8 cellular contexts compared by ENCODE assay signal in the genomic region with DNA sequence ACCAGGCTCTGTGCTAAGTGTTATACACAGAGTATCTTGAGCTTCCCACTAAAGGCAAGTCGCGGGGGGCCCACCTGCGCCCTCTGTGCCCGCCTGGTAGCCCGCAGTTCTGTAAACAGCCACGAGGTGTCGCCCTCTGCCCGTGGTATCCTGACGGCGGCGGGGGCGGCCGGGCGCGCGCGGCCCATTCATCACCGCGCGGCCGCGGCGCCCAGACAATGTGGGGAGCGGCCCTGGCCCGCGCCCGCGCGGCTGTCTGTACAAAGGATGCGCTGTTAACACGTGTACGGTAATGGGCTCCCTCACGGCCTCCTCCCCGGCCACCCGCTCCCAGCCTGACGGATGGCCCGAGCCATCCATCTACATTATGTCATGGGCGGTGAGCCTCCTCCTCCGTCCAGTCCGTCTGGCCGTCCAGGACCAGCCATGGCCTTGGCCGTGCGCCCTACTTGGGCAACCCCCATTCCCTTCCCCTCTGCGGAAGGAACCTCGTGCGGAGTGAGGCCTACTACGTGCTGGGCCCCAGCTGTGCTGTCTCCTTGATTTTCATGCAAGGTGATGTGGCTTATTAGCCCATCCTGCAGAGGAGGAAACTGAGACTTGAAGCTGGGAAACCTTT.
DNase-seq lines count a peak whose midpoint lies in the region; ATAC-seq and TF ChIP-seq lines count a peak whose summit lies in the region.

No MANE protein-coding gene starts in this region.

- peak; percentile 56 to 83 (median 65) for TF ChIP-seq CTCF in body of pancreas (IDR thresholded peaks at IDR 0.05)

- TF ChIP-seq POLR2A in body of pancreas (IDR thresholded peaks at IDR 0.05) = no peak

- intact Hi-C loops in body of pancreas (cut with DNase I) = loop anchor here (10.0 kb wide), 2 partner anchors 1048 to 1248 kb away; partner anchors contain the start of gene MN1

- H3K27me3 Mint-ChIP-seq in immature natural killer cell (ENCODE audit: low read depth in 3 of 3) = peaks cover 0 to 4% (median 1%) of the 10 kb centered on the region in 3 donors

- peaks cover 0 to 10% (median 8%) of the 10 kb centered on the region in 3 donors for H3K36me3 Mint-ChIP-seq in immature natural killer cell

- in situ Hi-C loops in HAP-1 (cut with MboI; ENCODE audit: low sequenced_read_pairs) = loop anchor here (10.0 kb wide), 2 partner anchors 1048 to 1248 kb away; partner anchors contain the start of gene MN1

- DNase-seq in AG08396 (ENCODE audit: low spot score) (peak; percentile 88), HAP-1 (ENCODE audit: low spot score in 2 of 2) (peak; percentile 51 to 88), body of pancreas (peak; percentile 9 to 54 (median 50)), immature natural killer cell (peak; percentile 19 to 58 (median 55))
- peak; percentile 11 to 17 for DNase-seq in stimulated activated CD4-positive, alpha-beta T cell treated with anti-CD3 and anti-CD28 coated beads, Interleukin-15, amount 100 ng/mL, for 1 hour (ENCODE audit: low read depth in 1 of 2, low spot score in 1 of 2)

- 13 to 32% methylated on average over 14 to 46 of the region's 47 CpGs for WGBS in body of pancreas, 2 donors

- H3K27ac ChIP-seq in body of pancreas = no peak overlapping the region

- ATAC-seq in SK-N-SH treated with all-trans-retinoic acid at 6 μM for 48 hours (peak; percentile 91), body of pancreas (peak; percentile 61), HG03439 (IDR thresholded peaks at IDR 0.05; ENCODE audit: unreplicated experiment) (no peak), HG03139 (IDR thresholded peaks at IDR 0.05; ENCODE audit: unreplicated experiment) (no peak)

- H3K9me3 Mint-ChIP-seq in immature natural killer cell = no peaks in the 10 kb centered on the region

- H3K27me3 ChIP-seq in HAP-1 (ENCODE audit: low read depth) (no peaks in the 10 kb centered on the region), body of pancreas (no peaks in the 10 kb centered on the region)

- H3K9me3 ChIP-seq in HAP-1 (no peaks in the 10 kb centered on the region), body of pancreas (no peaks in the 10 kb centered on the region)

- H3K4me3 ChIP-seq in HAP-1 = peak overlapping the region; percentile 11
- no peak overlapping the region for H3K4me3 ChIP-seq in body of pancreas

- peaks cover 19 to 21% of the 10 kb centered on the region in 2 donors for H3K4me1 Mint-ChIP-seq in immature natural killer cell

- peak overlapping the region in 2 of 5 donors; percentile 13 to 30 for H3K4me3 Mint-ChIP-seq in immature natural killer cell

- H3K4me1 ChIP-seq in HAP-1 (peaks cover 4% of the 10 kb centered on the region), body of pancreas (no peaks in the 10 kb centered on the region)

- no peak overlapping the region for H3K27ac Mint-ChIP-seq in immature natural killer cell

- H3K36me3 ChIP-seq in HAP-1 (replicated peaks) = no peaks in the 10 kb centered on the region
- H3K36me3 ChIP-seq in body of pancreas (replicated peaks in 1 of 2; ENCODE audit: insufficient read depth in 1 of 2, low read depth in 2 of 2) = no peaks in the 10 kb centered on the region

TF ChIP-seq in SK-N-SH treated with all-trans-retinoic acid at 6 μM for 48 hours, 23 proteins besides CTCF, POLR2A, EP300 and RAD21:
- no peak for TF ChIP-seq ZNF70 (CRISPR knock-in tag; IDR thresholded peaks at IDR 0.05)
- no peak for TF ChIP-seq BACH2 (CRISPR knock-in tag; IDR thresholded peaks at IDR 0.05; ENCODE audit: borderline replicate concordance)
- TF ChIP-seq RARB (CRISPR knock-in tag; IDR thresholded peaks at IDR 0.05) = no peak
- TF ChIP-seq TOX (CRISPR knock-in tag; IDR thresholded peaks at IDR 0.05; ENCODE audit: borderline replicate concordance) = no peak
- TF ChIP-seq ARNTL (CRISPR knock-in tag; IDR thresholded peaks at IDR 0.05; ENCODE audit: borderline replicate concordance, low read depth) = no peak
- no peak for TF ChIP-seq PPARA (CRISPR knock-in tag; IDR thresholded peaks at IDR 0.05; ENCODE audit: borderline replicate concordance)
- no peak for TF ChIP-seq ZC3H10 (CRISPR knock-in tag; IDR thresholded peaks at IDR 0.05)
- no peak for TF ChIP-seq ZNF8 (CRISPR knock-in tag; IDR thresholded peaks at IDR 0.05)
- TF ChIP-seq TSHZ2 (CRISPR knock-in tag; IDR thresholded peaks at IDR 0.05) = peak; percentile 57; the same call in 1 of the 2 replicates
- TF ChIP-seq CSDC2 (CRISPR knock-in tag; IDR thresholded peaks at IDR 0.05) = no peak
- TF ChIP-seq, protein P1, sequence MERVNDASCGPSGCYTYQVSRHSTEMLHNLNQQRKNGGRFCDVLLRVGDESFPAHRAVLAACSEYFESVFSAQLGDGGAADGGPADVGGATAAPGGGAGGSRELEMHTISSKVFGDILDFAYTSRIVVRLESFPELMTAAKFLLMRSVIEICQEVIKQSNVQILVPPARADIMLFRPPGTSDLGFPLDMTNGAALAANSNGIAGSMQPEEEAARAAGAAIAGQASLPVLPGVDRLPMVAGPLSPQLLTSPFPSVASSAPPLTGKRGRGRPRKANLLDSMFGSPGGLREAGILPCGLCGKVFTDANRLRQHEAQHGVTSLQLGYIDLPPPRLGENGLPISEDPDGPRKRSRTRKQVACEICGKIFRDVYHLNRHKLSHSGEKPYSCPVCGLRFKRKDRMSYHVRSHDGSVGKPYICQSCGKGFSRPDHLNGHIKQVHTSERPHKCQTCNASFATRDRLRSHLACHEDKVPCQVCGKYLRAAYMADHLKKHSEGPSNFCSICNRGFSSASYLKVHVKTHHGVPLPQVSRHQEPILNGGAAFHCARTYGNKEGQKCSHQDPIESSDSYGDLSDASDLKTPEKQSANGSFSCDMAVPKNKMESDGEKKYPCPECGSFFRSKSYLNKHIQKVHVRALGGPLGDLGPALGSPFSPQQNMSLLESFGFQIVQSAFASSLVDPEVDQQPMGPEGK (CRISPR knock-in tag; IDR thresholded peaks at IDR 0.05; ENCODE audit: borderline replicate concordance) = no peak
- no peak for TF ChIP-seq ESRRG (CRISPR knock-in tag; IDR thresholded peaks at IDR 0.05)
- TF ChIP-seq TCF4 (CRISPR knock-in tag; IDR thresholded peaks at IDR 0.05; ENCODE audit: borderline replicate concordance) = no peak
- peak; percentile 68 for TF ChIP-seq ZFP3 (CRISPR knock-in tag; IDR thresholded peaks at IDR 0.05)
- TF ChIP-seq SNAI2 (CRISPR knock-in tag; IDR thresholded peaks at IDR 0.05) = no peak
- TF ChIP-seq, protein P2, sequence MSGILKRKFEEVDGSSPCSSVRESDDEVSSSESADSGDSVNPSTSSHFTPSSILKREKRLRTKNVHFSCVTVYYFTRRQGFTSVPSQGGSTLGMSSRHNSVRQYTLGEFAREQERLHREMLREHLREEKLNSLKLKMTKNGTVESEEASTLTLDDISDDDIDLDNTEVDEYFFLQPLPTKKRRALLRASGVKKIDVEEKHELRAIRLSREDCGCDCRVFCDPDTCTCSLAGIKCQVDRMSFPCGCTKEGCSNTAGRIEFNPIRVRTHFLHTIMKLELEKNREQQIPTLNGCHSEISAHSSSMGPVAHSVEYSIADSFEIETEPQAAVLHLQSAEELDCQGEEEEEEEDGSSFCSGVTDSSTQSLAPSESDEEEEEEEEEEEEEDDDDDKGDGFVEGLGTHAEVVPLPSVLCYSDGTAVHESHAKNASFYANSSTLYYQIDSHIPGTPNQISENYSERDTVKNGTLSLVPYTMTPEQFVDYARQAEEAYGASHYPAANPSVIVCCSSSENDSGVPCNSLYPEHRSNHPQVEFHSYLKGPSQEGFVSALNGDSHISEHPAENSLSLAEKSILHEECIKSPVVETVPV (CRISPR knock-in tag; IDR thresholded peaks at IDR 0.05) = no peak
- TF ChIP-seq ZNF565 (CRISPR knock-in tag; conservative IDR thresholded peaks at IDR 0.05; ENCODE audit: low read depth) = no peak
- no peak for TF ChIP-seq OSR1 (CRISPR knock-in tag; IDR thresholded peaks at IDR 0.05)

Comparison
In these comparisons a context has a peak if more than half of its experiments do, and no peak if none do; other contexts are left out.
1. DNase-seq: peak in every context shown above with its lines; median percentile 88 in AG08396; 70 in HAP-1; 55 in immature natural killer cell; 50 in body of pancreas; 14 in stimulated activated CD4-positive, alpha-beta T cell treated with anti-CD3 and anti-CD28 coated beads, Interleukin-15, amount 100 ng/mL, for 1 hour.
2. ATAC-seq: peak in SK-N-SH treated with all-trans-retinoic acid at 6 μM for 48 hours (single experiment) and body of pancreas (single experiment); none in HG03439 (single experiment) and HG03139 (single experiment).